Comparison of ENCODE assay signal across 8 cellular contexts in genomic region chr19:54470991-54471782, GRCh38. TPM values are rescaled to one million over a fixed set of nuclear protein-coding genes. Genes with fewer than 3 reads are reported as not detected.
DNase-seq lines count a peak whose midpoint lies in the region; ATAC-seq and TF ChIP-seq lines count a peak whose summit lies in the region.

No MANE protein-coding gene starts in this region.

- peak overlapping the region; percentile 64 to 89 for H3K18ac ChIP-seq in mesenchymal stem cell (ENCODE audit: low read depth in 1 of 2, low read length in 2 of 2)

- TF ChIP-seq EP300 in upper lobe of left lung (IDR thresholded peaks at IDR 0.05) = no peak

- no peaks in the 10 kb centered on the region for H3K36me3 ChIP-seq in mesenchymal stem cell (ENCODE audit: control insufficient read depth in 1 of 2, insufficient read depth in 2 of 2, low read depth in 1 of 2, low read length in 2 of 2)
- no peaks in the 10 kb centered on the region for H3K36me3 ChIP-seq in upper lobe of left lung

- peak overlapping the region; percentile 64 for H4K8ac ChIP-seq in mesenchymal stem cell (ENCODE audit: low read length)

- H3K4me1 ChIP-seq in mesenchymal stem cell (ENCODE audit: control insufficient read depth, insufficient read depth, low read depth, low read length) = peaks cover 18% of the 10 kb centered on the region
- peaks cover 30 to 45% (median 36%) of the 10 kb centered on the region in 4 donors for H3K4me1 ChIP-seq in upper lobe of left lung

- peak overlapping the region in 1 of 2 experiments; percentile 75 for H3K14ac ChIP-seq in mesenchymal stem cell (ENCODE audit: low read length in 2 of 2)

- peak in 1 of 2 donors; percentile 56 for ATAC-seq in upper lobe of left lung (ENCODE audit: low FRiP score in 2 of 2)
- no peak for ATAC-seq in GM18858 (IDR thresholded peaks at IDR 0.05; ENCODE audit: unreplicated experiment)

- H3K27me3 Mint-ChIP-seq in activated CD4-positive, alpha-beta T cell treated with anti-CD3 and anti-CD28 coated beads, Interleukin-2, amount 10 ng/mL, durations not matched to agents 24 days and 14 days = peaks cover 45% of the 10 kb centered on the region
- H3K27me3 Mint-ChIP-seq in endothelial cell (ENCODE audit: unreplicated experiment) = peaks cover 11% of the 10 kb centered on the region

- peak overlapping the region; percentile 34 for H3K27ac Mint-ChIP-seq in activated CD4-positive, alpha-beta T cell treated with anti-CD3 and anti-CD28 coated beads, Interleukin-2, amount 10 ng/mL, durations not matched to agents 24 days and 14 days
- H3K27ac Mint-ChIP-seq in endothelial cell (ENCODE audit: unreplicated experiment) = peak overlapping the region; percentile 81

- H2AK5ac ChIP-seq in mesenchymal stem cell (ENCODE audit: low read length, severe bottlenecking) = no peak overlapping the region

- H2BK15ac ChIP-seq in mesenchymal stem cell (ENCODE audit: low read depth, poor library complexity, severe bottlenecking) = peak overlapping the region; percentile 52

- peak overlapping the region; percentile 27 for H4K91ac ChIP-seq in mesenchymal stem cell (ENCODE audit: low read length)

- H3K4ac ChIP-seq in mesenchymal stem cell (ENCODE audit: low read depth in 1 of 2, low read length in 2 of 2) = peak overlapping the region; percentile 75 to 88

- H3K9me3 Mint-ChIP-seq in activated CD4-positive, alpha-beta T cell treated with anti-CD3 and anti-CD28 coated beads, Interleukin-2, amount 10 ng/mL, durations not matched to agents 24 days and 14 days = no peaks in the 10 kb centered on the region
- H3K9me3 Mint-ChIP-seq in endothelial cell (ENCODE audit: unreplicated experiment) = no peaks in the 10 kb centered on the region

- no peak for DNase-seq in activated CD4-positive, alpha-beta T cell treated with anti-CD3 and anti-CD28 coated beads, Interleukin-2, amount 10 ng/mL, durations not matched to agents 24 days and 14 days
- no peak for DNase-seq in activated CD4-positive, alpha-beta T cell treated with anti-CD3 and anti-CD28 coated beads for 1 hour
- DNase-seq in endothelial cell (ENCODE audit: low spot score) (no peak), mesenchymal stem cell (peak; percentile 75), upper lobe of left lung (peak; percentile 31 to 85), NCI-H1417 treated with DMSO at 0.1 percent for 48 hours (lab: John Stamatoyannopoulos, UW) (no peak), NCI-H2227 (lab: John Stamatoyannopoulos, UW; ENCODE audit: unreplicated experiment) (no peak)

- H3K23ac ChIP-seq in mesenchymal stem cell (ENCODE audit: low read length in 2 of 2) = peak overlapping the region in 1 of 2 experiments; percentile 40

- WGBS in mesenchymal stem cell = 7% methylated on average over 46 of the region's 60 CpGs
- WGBS in upper lobe of left lung, 2 donors = 1% methylated on average over 17 to 59 of the region's 60 CpGs

- peaks cover 12 to 22% of the 10 kb centered on the region in 2 experiments for H3K27me3 ChIP-seq in mesenchymal stem cell (ENCODE audit: control insufficient read depth in 1 of 2, insufficient read depth in 1 of 2, low read length in 2 of 2)
- H3K27me3 ChIP-seq in upper lobe of left lung = peaks cover 0 to 11% (median 4%) of the 10 kb centered on the region in 4 donors

- H3K4me3 ChIP-seq in mesenchymal stem cell (ENCODE audit: insufficient read depth in 1 of 2, low read depth in 1 of 2, low read length in 2 of 2) = peak overlapping the region; percentile 33 to 64
- peak overlapping the region; percentile 41 to 59 (median 50) for H3K4me3 ChIP-seq in upper lobe of left lung

- H3K27ac ChIP-seq in mesenchymal stem cell (ENCODE audit: low read length, poor library complexity, severe bottlenecking) (no peak overlapping the region), upper lobe of left lung (peak overlapping the region; percentile 79 to 91 (median 86))

- intact Hi-C loops in activated CD4-positive, alpha-beta T cell treated with anti-CD3 and anti-CD28 coated beads, Interleukin-2, amount 10 ng/mL, durations not matched to agents 24 days and 14 days (cut with micrococcal nuclease) = no loop called here

- H2BK5ac ChIP-seq in mesenchymal stem cell (ENCODE audit: low read depth, low read length, poor library complexity, severe bottlenecking) = no peak overlapping the region

- H3K4me1 Mint-ChIP-seq in activated CD4-positive, alpha-beta T cell treated with anti-CD3 and anti-CD28 coated beads, Interleukin-2, amount 10 ng/mL, durations not matched to agents 24 days and 14 days = peaks cover 9% of the 10 kb centered on the region
- peaks cover 14% of the 10 kb centered on the region for H3K4me1 Mint-ChIP-seq in endothelial cell (ENCODE audit: unreplicated experiment)

- H3K9ac ChIP-seq in mesenchymal stem cell (ENCODE audit: low read length) = peak overlapping the region; percentile 74

- peak overlapping the region; percentile 79 for H2BK120ac ChIP-seq in mesenchymal stem cell (ENCODE audit: low read depth, low read length)

- no peaks in the 10 kb centered on the region for H3K36me3 Mint-ChIP-seq in activated CD4-positive, alpha-beta T cell treated with anti-CD3 and anti-CD28 coated beads, Interleukin-2, amount 10 ng/mL, durations not matched to agents 24 days and 14 days (ENCODE audit: low read depth)
- H3K36me3 Mint-ChIP-seq in endothelial cell (ENCODE audit: low read depth, unreplicated experiment) = no peaks in the 10 kb centered on the region

- TF ChIP-seq POLR2A in upper lobe of left lung (IDR thresholded peaks at IDR 0.05) = peak in 1 of 4 donors; percentile 21

- no peaks in the 10 kb centered on the region for H3K79me1 ChIP-seq in mesenchymal stem cell (replicated peaks; ENCODE audit: low read length, poor library complexity, severe bottlenecking)

- peak overlapping the region in 1 of 2 experiments; percentile 73 for H2BK12ac ChIP-seq in mesenchymal stem cell (ENCODE audit: low read length in 2 of 2)

- peak overlapping the region; percentile 61 for H2AFZ ChIP-seq in mesenchymal stem cell (ENCODE audit: low read depth, low read length)

- H3K9me3 ChIP-seq in mesenchymal stem cell (ENCODE audit: control insufficient read depth, low read length) (no peaks in the 10 kb centered on the region), upper lobe of left lung (no peaks in the 10 kb centered on the region)

- peak overlapping the region; percentile 48 for H3K4me3 Mint-ChIP-seq in activated CD4-positive, alpha-beta T cell treated with anti-CD3 and anti-CD28 coated beads, Interleukin-2, amount 10 ng/mL, durations not matched to agents 24 days and 14 days
- peak overlapping the region; percentile 57 for H3K4me3 Mint-ChIP-seq in endothelial cell (ENCODE audit: unreplicated experiment)

- TF ChIP-seq CTCF in endothelial cell (IDR thresholded peaks at IDR 0.05; ENCODE audit: unreplicated experiment) (no peak), upper lobe of left lung (IDR thresholded peaks at IDR 0.05) (no peak)

- peak overlapping the region; percentile 78 for H3K4me2 ChIP-seq in mesenchymal stem cell (ENCODE audit: low read length, poor library complexity, severe bottlenecking)

RNA-seq across cellular contexts. Expression of gene CDC42EP5, which starts 1.9 kb away (rescaled TPM):
- total RNA-seq in activated CD4-positive, alpha-beta T cell treated with anti-CD3 and anti-CD28 coated beads, Interleukin-2, amount 10 ng/mL, durations not matched to agents 24 days and 14 days = 0.61 and 0.64 TPM in 2 replicates
- total RNA-seq in endothelial cell (ENCODE audit: unreplicated experiment) = 21.4 TPM
- polyA plus RNA-seq in mesenchymal stem cell (2013, experiment 1 of 2) = 85.0 TPM
- polyA plus RNA-seq in mesenchymal stem cell (2013, experiment 2 of 2) = 94.3 TPM
- total RNA-seq in upper lobe of left lung = 10 to 100 TPM; 11.1 to 40.4 (median 20.6) TPM

RNA-seq across cellular contexts. Expression of gene LENG9, which starts 7.6 kb away (rescaled TPM):
- 8.2 and 8.3 TPM in 2 replicates for total RNA-seq in activated CD4-positive, alpha-beta T cell treated with anti-CD3 and anti-CD28 coated beads, Interleukin-2, amount 10 ng/mL, durations not matched to agents 24 days and 14 days
- total RNA-seq in endothelial cell (ENCODE audit: unreplicated experiment) (3.4 TPM), upper lobe of left lung (10 to 100 TPM in 2 of 6 donors, 1 to 10 TPM in 4; 3.3 to 12.6 (median 9.1) TPM)
- 2.7 TPM for polyA plus RNA-seq in mesenchymal stem cell (2013, experiment 1 of 2)
- 2.4 TPM for polyA plus RNA-seq in mesenchymal stem cell (2013, experiment 2 of 2)

RNA-seq across cellular contexts. Expression of gene LENG8, which starts 22.2 kb away (rescaled TPM):
- total RNA-seq in activated CD4-positive, alpha-beta T cell treated with anti-CD3 and anti-CD28 coated beads, Interleukin-2, amount 10 ng/mL, durations not matched to agents 24 days and 14 days = 202 and 214 TPM in 2 replicates
- 162 TPM for total RNA-seq in endothelial cell (ENCODE audit: unreplicated experiment)
- 130 TPM for polyA plus RNA-seq in mesenchymal stem cell (2013, experiment 1 of 2)
- 111 TPM for polyA plus RNA-seq in mesenchymal stem cell (2013, experiment 2 of 2)
- total RNA-seq in upper lobe of left lung = 1,000 to 10,000 TPM in 1 of 6 donors, 100 to 1,000 TPM in 4, 10 to 100 TPM in 1; 72.2 to 1,027 (median 188) TPM

RNA-seq across cellular contexts. Expression of gene LAIR2, which starts 31.4 kb away (rescaled TPM):
- total RNA-seq in activated CD4-positive, alpha-beta T cell treated with anti-CD3 and anti-CD28 coated beads, Interleukin-2, amount 10 ng/mL, durations not matched to agents 24 days and 14 days = 34.2 and 35.0 TPM in 2 replicates
- total RNA-seq in endothelial cell (ENCODE audit: unreplicated experiment) (not detected), upper lobe of left lung (not detected)
- polyA plus RNA-seq in mesenchymal stem cell (2013, experiment 1 of 2) = not detected
- not detected for polyA plus RNA-seq in mesenchymal stem cell (2013, experiment 2 of 2)

RNA-seq across cellular contexts. Expression of gene TTYH1, which starts 55.9 kb away (rescaled TPM):
- total RNA-seq in activated CD4-positive, alpha-beta T cell treated with anti-CD3 and anti-CD28 coated beads, Interleukin-2, amount 10 ng/mL, durations not matched to agents 24 days and 14 days = 0.21 and 0.78 TPM in 2 replicates
- total RNA-seq in endothelial cell (ENCODE audit: unreplicated experiment) (10.4 TPM), upper lobe of left lung (not detected)
- 0.04 TPM for polyA plus RNA-seq in mesenchymal stem cell (2013, experiment 1 of 2)
- not detected for polyA plus RNA-seq in mesenchymal stem cell (2013, experiment 2 of 2)

Comparison
In these comparisons a context has a peak if more than half of its experiments do, and no peak if none do; other contexts are left out.
1. DNase-seq: peak in mesenchymal stem cell (single experiment) and upper lobe of left lung (2 of 2); none in activated CD4-positive, alpha-beta T cell treated with anti-CD3 and anti-CD28 coated beads, Interleukin-2, amount 10 ng/mL, durations not matched to agents 24 days and 14 days (single experiment), activated CD4-positive, alpha-beta T cell treated with anti-CD3 and anti-CD28 coated beads for 1 hour (single experiment), endothelial cell (single experiment), NCI-H1417 treated with DMSO at 0.1 percent for 48 hours (single experiment) and NCI-H2227 (single experiment).